16 cellular contexts compared by ENCODE assay signal in genomic region chr3:29576675-29577074, GRCh38.
DNase-seq lines count a peak whose midpoint lies in the region; ATAC-seq and TF ChIP-seq lines count a peak whose summit lies in the region.
"Had no signal": no experiment of that assay in that cellular context is flagged by ENCODE, and none has a peak within 500 bp of the region (broad histone marks: within the 10 kb centered on the region; RNA-seq: fewer than 3 reads in every experiment).

No MANE protein-coding gene starts in this region.

- H3K4me3 ChIP-seq in right atrium auricular region = no peak overlapping the region
- H3K4me3 ChIP-seq in mesenchymal stem cell (ENCODE audit: insufficient read depth in 1 of 2, low read depth in 1 of 2, low read length in 2 of 2) = no peak overlapping the region
- no peak overlapping the region for H3K4me3 ChIP-seq in upper lobe of right lung
- H3K4me3 ChIP-seq: BLaER1 treated with 17β-estradiol and CSF1 and Interleukin-3, amounts not matched to agents 10 nM and 100 nM; GM12878; GM23248 had no signal

- H4K8ac ChIP-seq in mesenchymal stem cell (ENCODE audit: low read length) = peak overlapping the region; percentile 80

- no peak overlapping the region for H3K23ac ChIP-seq in mesenchymal stem cell (ENCODE audit: low read length in 2 of 2)

- peaks cover 24% of the 10 kb centered on the region for H3K79me1 ChIP-seq in mesenchymal stem cell (replicated peaks; ENCODE audit: low read length, poor library complexity, severe bottlenecking)

- H2AK5ac ChIP-seq in mesenchymal stem cell (ENCODE audit: low read length, severe bottlenecking) = no peak overlapping the region

- peak overlapping the region; percentile 49 for H2BK120ac ChIP-seq in mesenchymal stem cell (ENCODE audit: low read depth, low read length)

- peak overlapping the region in 1 of 2 experiments; percentile 81 for H3K18ac ChIP-seq in mesenchymal stem cell (ENCODE audit: low read depth in 1 of 2, low read length in 2 of 2)

- no peak overlapping the region for H3K9ac ChIP-seq in mesenchymal stem cell (ENCODE audit: low read length)
- H3K9ac ChIP-seq: BLaER1 treated with 17β-estradiol and CSF1 and Interleukin-3, amounts not matched to agents 10 nM and 100 nM; GM23248 had no signal

- peak overlapping the region in 1 of 2 experiments; percentile 15 for H2BK12ac ChIP-seq in mesenchymal stem cell (ENCODE audit: low read length in 2 of 2)

- peak overlapping the region; percentile 57 for H2BK15ac ChIP-seq in mesenchymal stem cell (ENCODE audit: low read depth, poor library complexity, severe bottlenecking)

- no peak for TF ChIP-seq CTCF in right atrium auricular region (IDR thresholded peaks at IDR 0.05)
- TF ChIP-seq CTCF in upper lobe of right lung (IDR thresholded peaks at IDR 0.05) = no peak

- H2BK5ac ChIP-seq in mesenchymal stem cell (ENCODE audit: low read depth, low read length, poor library complexity, severe bottlenecking) = no peak overlapping the region

- H3K4me2 ChIP-seq in mesenchymal stem cell (ENCODE audit: low read length, poor library complexity, severe bottlenecking) = no peak overlapping the region
- H3K4me2 ChIP-seq: BLaER1 treated with 17β-estradiol and CSF1 and Interleukin-3, amounts not matched to agents 10 nM and 100 nM had no signal

- H4K91ac ChIP-seq in mesenchymal stem cell (ENCODE audit: low read length) = no peak overlapping the region

- peaks cover 0 to 6% of the 10 kb centered on the region in 2 donors for H3K4me1 ChIP-seq in right atrium auricular region
- peaks cover 7% of the 10 kb centered on the region for H3K4me1 ChIP-seq in mesenchymal stem cell (ENCODE audit: control insufficient read depth, insufficient read depth, low read depth, low read length)
- H3K4me1 ChIP-seq in upper lobe of right lung = no peaks in the 10 kb centered on the region
- H3K4me1 ChIP-seq: BLaER1 treated with 17β-estradiol and CSF1 and Interleukin-3, amounts not matched to agents 10 nM and 100 nM had no signal

- intact Hi-C loops in Right ventricle myocardium superior (cut with DNase I) = no loop called here
- intact Hi-C loops in sciatic nerve (cut with DNase I) = no loop called here
- intact Hi-C loops in upper lobe of right lung (cut with DNase I) = no loop called here

- H3K14ac ChIP-seq in mesenchymal stem cell (ENCODE audit: low read length in 2 of 2) = no peak overlapping the region

- peak overlapping the region in 1 of 2 experiments; percentile 9 for H3K4ac ChIP-seq in mesenchymal stem cell (ENCODE audit: low read depth in 1 of 2, low read length in 2 of 2)

- no peak for DNase-seq in Right ventricle myocardium superior
- DNase-seq in right atrium auricular region (ENCODE audit: low spot score) = no peak
- no peak for DNase-seq in mesenchymal stem cell
- no peak for DNase-seq in sciatic nerve (ENCODE audit: low spot score)
- DNase-seq in upper lobe of right lung = no peak
- DNase-seq in D341Med (ENCODE audit: low spot score) = no peak
- DNase-seq: Calu3; CD8-positive, alpha-beta T cell; DMS 273 treated with DMSO at 0.1 percent for 48 hours; DMS53; DND-41; EL; GM23248; HCEC 1CT had no signal

- H3K27ac ChIP-seq in right atrium auricular region = no peak overlapping the region
- no peak overlapping the region for H3K27ac ChIP-seq in mesenchymal stem cell (ENCODE audit: low read length, poor library complexity, severe bottlenecking)
- H3K27ac ChIP-seq in upper lobe of right lung = no peak overlapping the region
- H3K27ac ChIP-seq: BLaER1 treated with 17β-estradiol and CSF1 and Interleukin-3, amounts not matched to agents 10 nM and 100 nM; GM23248 had no signal

- H3K27me3 ChIP-seq in right atrium auricular region (no peaks in the 10 kb centered on the region), mesenchymal stem cell (ENCODE audit: control insufficient read depth in 1 of 2, insufficient read depth in 1 of 2, low read length in 2 of 2) (no peaks in the 10 kb centered on the region), upper lobe of right lung (no peaks in the 10 kb centered on the region)
- H3K27me3 ChIP-seq: BLaER1 treated with 17β-estradiol and CSF1 and Interleukin-3, amounts not matched to agents 10 nM and 100 nM had no signal

- no peak overlapping the region for H2AFZ ChIP-seq in mesenchymal stem cell (ENCODE audit: low read depth, low read length)
- H2AFZ ChIP-seq: GM23248 had no signal

- ATAC-seq in Right ventricle myocardium superior (ENCODE audit: poor library complexity) = peak; percentile 19
- peak; percentile 10 for ATAC-seq in sciatic nerve
- no peak for ATAC-seq in upper lobe of right lung
- ATAC-seq: CD8-positive, alpha-beta T cell; GM12878 had no signal

- no peaks in the 10 kb centered on the region for H3K36me3 ChIP-seq in right atrium auricular region
- H3K36me3 ChIP-seq in mesenchymal stem cell (ENCODE audit: control insufficient read depth in 1 of 2, insufficient read depth in 2 of 2, low read depth in 1 of 2, low read length in 2 of 2) = peaks cover 0 to 7% of the 10 kb centered on the region in 2 experiments
- no peaks in the 10 kb centered on the region for H3K36me3 ChIP-seq in upper lobe of right lung
- H3K36me3 ChIP-seq: BLaER1 treated with 17β-estradiol and CSF1 and Interleukin-3, amounts not matched to agents 10 nM and 100 nM had no signal

- peaks cover 0 to under 1% of the 10 kb centered on the region in 2 donors for H3K9me3 ChIP-seq in right atrium auricular region
- H3K9me3 ChIP-seq in mesenchymal stem cell (ENCODE audit: control insufficient read depth, low read length) = peaks cover 6% of the 10 kb centered on the region
- no peaks in the 10 kb centered on the region for H3K9me3 ChIP-seq in upper lobe of right lung
- H3K9me3 ChIP-seq: BLaER1 treated with 17β-estradiol and CSF1 and Interleukin-3, amounts not matched to agents 10 nM and 100 nM had no signal
